In genomic region chr10:119608316-119609155, GRCh38 we compare ENCODE assay signal across 7 cellular contexts.
DNase-seq lines count a peak whose midpoint lies in the region.

No MANE protein-coding gene starts in this region.

- DNase-seq in ELR (ENCODE audit: low read depth): peak; percentile 50
- DNase-seq in NCI-H146 (lab: John Stamatoyannopoulos, UW): peak; percentile 63
- DNase-seq in activated T-cell treated with anti-CD3 and anti-CD28 coated beads, Interleukin-2, amount 50 U/mL, for 48 hours: peak; percentile 43
- DNase-seq in glomerular visceral epithelial cell (ENCODE audit: extremely low spot score): peak; percentile 43
- DNase-seq in posterior cingulate gyrus: peak; percentile 27 to 95 (median 64)
- no peak for DNase-seq in NCI-H774 (lab: John Stamatoyannopoulos, UW)
- no peak for DNase-seq in NOMO-1 (lab: John Stamatoyannopoulos, UW; ENCODE audit: unreplicated experiment in 2 of 2)

- intact Hi-C loops in posterior cingulate gyrus (cut with DNase I): loop anchor here (5.0 kb wide), 1 partner anchor 249 kb away; no protein-coding TSS in a partner anchor

Comparison
In these comparisons a context has a peak if more than half of its experiments do, and no peak if none do; other contexts are left out.
1. DNase-seq: peak in ELR (single experiment), NCI-H146 (single experiment), activated T-cell treated with anti-CD3 and anti-CD28 coated beads, Interleukin-2, amount 50 U/mL, for 48 hours (2 of 2), glomerular visceral epithelial cell (single experiment) and posterior cingulate gyrus (10 of 10); none in NCI-H774 (single experiment) and NOMO-1 (0 of 2).